9 cellular contexts compared by ENCODE assay signal in the genomic region with DNA sequence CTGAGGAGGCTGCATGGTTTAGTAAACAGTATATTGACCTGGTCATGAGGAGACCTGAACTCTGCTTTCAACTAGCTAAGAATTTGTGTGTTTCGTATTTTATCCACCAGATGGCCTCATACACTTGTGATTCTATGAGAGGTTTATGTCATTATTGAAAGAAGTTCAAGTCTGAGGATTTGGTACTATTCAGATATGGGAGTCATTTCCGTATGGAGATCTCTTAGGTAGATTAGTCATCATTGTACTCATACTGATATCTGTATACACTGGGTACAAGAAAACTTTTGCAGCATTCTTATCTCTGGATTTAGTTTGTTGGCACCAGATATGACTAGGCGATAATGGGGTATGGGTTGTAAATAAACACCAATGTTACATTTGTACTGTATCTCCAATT. TPM values are rescaled to one million over a fixed set of nuclear protein-coding genes. Genes with fewer than 3 reads are reported as not detected.
DNase-seq lines count a peak whose midpoint lies in the region; ATAC-seq and TF ChIP-seq lines count a peak whose summit lies in the region.
"Had no signal": no experiment of that assay in that cellular context is flagged by ENCODE, and none has a peak within 500 bp of the region (broad histone marks: within the 10 kb centered on the region; RNA-seq: fewer than 3 reads in every experiment).

No MANE protein-coding gene starts in this region.

- no peaks in the 10 kb centered on the region for H3K4me1 ChIP-seq in right atrium auricular region
- H3K4me1 ChIP-seq in gastrocnemius medialis: no peaks in the 10 kb centered on the region

- TF ChIP-seq CTCF in right atrium auricular region (IDR thresholded peaks at IDR 0.05) (peak; percentile 20 to 71), gastrocnemius medialis (IDR thresholded peaks at IDR 0.05 in 4 of 5, conservative IDR thresholded peaks at IDR 0.05 in 1 of 5) (peak; percentile 32 to 58 (median 47))

- H3K36me3 ChIP-seq in right atrium auricular region (peaks cover 46% of the 10 kb centered on the region), gastrocnemius medialis (peaks cover 3 to 72% of the 10 kb centered on the region in 2 donors)

- H3K36me3 Mint-ChIP-seq in activated naive CD8-positive, alpha-beta T cell treated with anti-CD3 and anti-CD28 coated beads, Interleukin-2, amount 50 U/mL, for 24 hours (ENCODE audit: low read depth): peaks cover 53% of the 10 kb centered on the region
- peaks cover 31% of the 10 kb centered on the region for H3K36me3 Mint-ChIP-seq in activated naive CD8-positive, alpha-beta T cell treated with anti-CD3 and anti-CD28 coated beads for 36 hours
- H3K36me3 Mint-ChIP-seq in activated T-helper 17 cell treated with anti-CD3 and anti-CD28 coated beads, Interleukin-2, amount 50 U/mL, for 72 hours (ENCODE audit: low read depth): peaks cover 100% of the 10 kb centered on the region

- H3K27ac Mint-ChIP-seq in activated naive CD8-positive, alpha-beta T cell treated with anti-CD3 and anti-CD28 coated beads, Interleukin-2, amount 50 U/mL, for 24 hours: no peak overlapping the region
- H3K27ac Mint-ChIP-seq in activated naive CD8-positive, alpha-beta T cell treated with anti-CD3 and anti-CD28 coated beads for 36 hours: no peak overlapping the region
- peak overlapping the region; percentile 62 for H3K27ac Mint-ChIP-seq in activated T-helper 17 cell treated with anti-CD3 and anti-CD28 coated beads, Interleukin-2, amount 50 U/mL, for 72 hours
- H3K27ac Mint-ChIP-seq: effector memory CD8-positive, alpha-beta T cell had no signal

- DNase-seq in activated naive CD8-positive, alpha-beta T cell treated with anti-CD3 and anti-CD28 coated beads, Interleukin-2, amount 50 U/mL, for 24 hours: no peak
- DNase-seq in activated naive CD8-positive, alpha-beta T cell treated with anti-CD3 and anti-CD28 coated beads for 36 hours: no peak
- DNase-seq in NCI-H2227 treated with DMSO at 0.1 percent for 48 hours (lab: John Stamatoyannopoulos, UW) (peak; percentile 45), right atrium auricular region (ENCODE audit: low spot score) (no peak), gastrocnemius medialis (no peak)
- no peak for DNase-seq in activated CD4-positive, alpha-beta T cell treated with anti-CD3 and anti-CD28 coated beads, Interleukin-2, amount 50 U/mL, for 1 hour

- H3K27me3 ChIP-seq in right atrium auricular region: no peaks in the 10 kb centered on the region
- H3K27me3 ChIP-seq in gastrocnemius medialis: no peaks in the 10 kb centered on the region

- intact Hi-C loops in gastrocnemius medialis (cut with DNase I; ENCODE audit: low total_unique reads): loop anchor here (1.0 kb wide), 1 partner anchor 245 kb away; no protein-coding TSS in a partner anchor

- H3K4me3 Mint-ChIP-seq in activated naive CD8-positive, alpha-beta T cell treated with anti-CD3 and anti-CD28 coated beads, Interleukin-2, amount 50 U/mL, for 24 hours: no peak overlapping the region
- H3K4me3 Mint-ChIP-seq in activated naive CD8-positive, alpha-beta T cell treated with anti-CD3 and anti-CD28 coated beads for 36 hours: no peak overlapping the region
- no peak overlapping the region for H3K4me3 Mint-ChIP-seq in activated T-helper 17 cell treated with anti-CD3 and anti-CD28 coated beads, Interleukin-2, amount 50 U/mL, for 72 hours
- H3K4me3 Mint-ChIP-seq: effector memory CD8-positive, alpha-beta T cell had no signal

- H3K27ac ChIP-seq in right atrium auricular region (no peak overlapping the region), gastrocnemius medialis (no peak overlapping the region)

- H3K9me3 Mint-ChIP-seq in activated naive CD8-positive, alpha-beta T cell treated with anti-CD3 and anti-CD28 coated beads, Interleukin-2, amount 50 U/mL, for 24 hours: no peaks in the 10 kb centered on the region
- H3K9me3 Mint-ChIP-seq in activated naive CD8-positive, alpha-beta T cell treated with anti-CD3 and anti-CD28 coated beads for 36 hours: no peaks in the 10 kb centered on the region
- H3K9me3 Mint-ChIP-seq in activated T-helper 17 cell treated with anti-CD3 and anti-CD28 coated beads, Interleukin-2, amount 50 U/mL, for 72 hours: no peaks in the 10 kb centered on the region
- H3K9me3 Mint-ChIP-seq: effector memory CD8-positive, alpha-beta T cell had no signal

- in situ Hi-C loops in gastrocnemius medialis (cut with MboI; ENCODE audit: low sequenced_read_pairs in 4 of 4): loop anchor here (5.0 to 10.0 kb wide), 2 partner anchors 242 to 245 kb away; no protein-coding TSS in a partner anchor

- peaks cover 9% of the 10 kb centered on the region for H3K4me1 Mint-ChIP-seq in activated naive CD8-positive, alpha-beta T cell treated with anti-CD3 and anti-CD28 coated beads, Interleukin-2, amount 50 U/mL, for 24 hours
- peaks cover 9% of the 10 kb centered on the region for H3K4me1 Mint-ChIP-seq in activated naive CD8-positive, alpha-beta T cell treated with anti-CD3 and anti-CD28 coated beads for 36 hours
- H3K4me1 Mint-ChIP-seq in activated T-helper 17 cell treated with anti-CD3 and anti-CD28 coated beads, Interleukin-2, amount 50 U/mL, for 72 hours: peaks cover 13% of the 10 kb centered on the region

- no peaks in the 10 kb centered on the region for H3K9me3 ChIP-seq in right atrium auricular region
- H3K9me3 ChIP-seq in gastrocnemius medialis: no peaks in the 10 kb centered on the region

- ATAC-seq in activated naive CD8-positive, alpha-beta T cell treated with anti-CD3 and anti-CD28 coated beads, Interleukin-2, amount 50 U/mL, for 24 hours: peak; percentile 97
- peak; percentile 59 for ATAC-seq in HG03108 (IDR thresholded peaks at IDR 0.05; ENCODE audit: unreplicated experiment)
- peak; percentile 100 for ATAC-seq in activated T-helper 17 cell treated with anti-CD3 and anti-CD28 coated beads, Interleukin-2, amount 50 U/mL, for 72 hours (replicated peaks)
- ATAC-seq in gastrocnemius medialis: peak in 1 of 2 donors; percentile 41
- ATAC-seq: effector memory CD8-positive, alpha-beta T cell had no signal

- H3K4me3 ChIP-seq in right atrium auricular region: no peak overlapping the region
- no peak overlapping the region for H3K4me3 ChIP-seq in gastrocnemius medialis

- H3K27me3 Mint-ChIP-seq in activated naive CD8-positive, alpha-beta T cell treated with anti-CD3 and anti-CD28 coated beads, Interleukin-2, amount 50 U/mL, for 24 hours: no peaks in the 10 kb centered on the region
- no peaks in the 10 kb centered on the region for H3K27me3 Mint-ChIP-seq in activated naive CD8-positive, alpha-beta T cell treated with anti-CD3 and anti-CD28 coated beads for 36 hours
- no peaks in the 10 kb centered on the region for H3K27me3 Mint-ChIP-seq in activated T-helper 17 cell treated with anti-CD3 and anti-CD28 coated beads, Interleukin-2, amount 50 U/mL, for 72 hours
- H3K27me3 Mint-ChIP-seq: effector memory CD8-positive, alpha-beta T cell had no signal

- TF ChIP-seq POLR2A in gastrocnemius medialis (IDR thresholded peaks at IDR 0.05): no peak

RNA-seq across cellular contexts. Expression of gene ATF6, which starts 26.6 kb away (rescaled TPM):
- 10 to 100 TPM; 20.2 to 22.1 TPM for total RNA-seq in activated naive CD8-positive, alpha-beta T cell treated with anti-CD3 and anti-CD28 coated beads for 36 hours
- total RNA-seq in activated T-helper 17 cell treated with anti-CD3 and anti-CD28 coated beads, Interleukin-2, amount 50 U/mL, for 72 hours: 10 to 100 TPM; 17.5 to 24.9 TPM
- 10 to 100 TPM; 17.9 to 19.9 TPM for total RNA-seq in right atrium auricular region
- 10 to 100 TPM; 15.3 to 20.1 (median 18.3) TPM for total RNA-seq in gastrocnemius medialis

RNA-seq across cellular contexts. Expression of gene DUSP12, which starts 43.2 kb away (rescaled TPM):
- total RNA-seq in activated naive CD8-positive, alpha-beta T cell treated with anti-CD3 and anti-CD28 coated beads for 36 hours: 10 to 100 TPM; 39.9 to 40.3 TPM
- total RNA-seq in activated T-helper 17 cell treated with anti-CD3 and anti-CD28 coated beads, Interleukin-2, amount 50 U/mL, for 72 hours: 10 to 100 TPM; 12.0 to 16.7 TPM
- total RNA-seq in right atrium auricular region: 10 to 100 TPM; 10.4 to 11.0 TPM
- 10 to 100 TPM in 2 of 4 donors, 1 to 10 TPM in 2; 5.0 to 15.0 (median 10.0) TPM for total RNA-seq in gastrocnemius medialis
